In genomic region chr9:62843706-62844290, GRCh38 we compare ENCODE assay signal across 7 cellular contexts.
DNase-seq lines count a peak whose midpoint lies in the region; ATAC-seq and TF ChIP-seq lines count a peak whose summit lies in the region.
"Not testable (repeated sequence)": the region's sequence is repeated elsewhere in the genome, so short reads cannot be mapped to it uniquely, and the experiment has no call there.

No MANE protein-coding gene starts in this region.

- H3K4me3 Mint-ChIP-seq in GM23338; stimulated activated memory B cell treated with anti-CD40 and anti-IgM and Interleukin-4, amounts not matched to agents 10 μg/mL and 1 μg/mL and 100 μg/mL, for 72 hours: not testable (repeated sequence)

- H3K36me3 Mint-ChIP-seq in GM23338 (ENCODE audit: low read depth) = not testable (repeated sequence)
- peaks cover 11% of the 10 kb centered on the region for H3K36me3 Mint-ChIP-seq in stimulated activated memory B cell treated with anti-CD40 and anti-IgM and Interleukin-4, amounts not matched to agents 10 μg/mL and 1 μg/mL and 100 μg/mL, for 72 hours

- DNase-seq in GM23338 (ENCODE audit: low spot score); left ventricle myocardium superior; psoas muscle: not testable (repeated sequence)
- peak; percentile 29 for DNase-seq in Right ventricle myocardium superior
- DNase-seq in mucosa of descending colon = peak in 1 of 3 donors; percentile 37

- H3K27me3 ChIP-seq in GM23338 (ENCODE audit: insufficient read depth) = peaks cover 83% of the 10 kb centered on the region
- peaks cover 0 to 14% (median 2%) of the 10 kb centered on the region in 3 donors for H3K27me3 ChIP-seq in psoas muscle (ENCODE audit: insufficient read depth in 3 of 3, low read length in 2 of 3)

- not testable (repeated sequence) for H3K79me2 ChIP-seq in GM23338 (replicated peaks; ENCODE audit: insufficient read depth)

- peaks cover 10% of the 10 kb centered on the region for H4K20me1 ChIP-seq in GM23338 (replicated peaks; ENCODE audit: insufficient read depth)

- peak; percentile 24 for ATAC-seq in GM23338
- ATAC-seq in esophagus mucosa = peak; percentile 54
- not testable (repeated sequence) for ATAC-seq in Right ventricle myocardium superior (ENCODE audit: poor library complexity)
- peak; percentile 25 for ATAC-seq in left ventricle myocardium superior
- peak; percentile 37 for ATAC-seq in mucosa of descending colon
- ATAC-seq in psoas muscle = peak; percentile 20 to 37 (median 30)
- ATAC-seq in stimulated activated memory B cell treated with anti-CD40 and anti-IgM and Interleukin-4, amounts not matched to agents 10 μg/mL and 1 μg/mL and 100 μg/mL, for 72 hours = peak; percentile 20

- not testable (repeated sequence) for H3K9me2 ChIP-seq in GM23338 (ENCODE audit: insufficient read depth)

- H3K9me3 ChIP-seq in mucosa of descending colon, psoas muscle: not testable (repeated sequence)

- WGBS in psoas muscle, 3 donors = 59 to 64% (median 59%) methylated on average over 8 to 13 of the region's 15 CpGs

- H2AFZ ChIP-seq in GM23338 = not testable (repeated sequence)

- intact Hi-C loops in Right ventricle myocardium superior (cut with DNase I); left ventricle myocardium superior (cut with micrococcal nuclease); mucosa of descending colon (cut with DNase I, micrococcal nuclease); psoas muscle (cut with DNase I): not testable (repeated sequence)

- H3K27me3 Mint-ChIP-seq in GM23338 (ENCODE audit: insufficient read depth, low read depth, poor library complexity) = peaks cover 51% of the 10 kb centered on the region
- peaks cover 10% of the 10 kb centered on the region for H3K27me3 Mint-ChIP-seq in stimulated activated memory B cell treated with anti-CD40 and anti-IgM and Interleukin-4, amounts not matched to agents 10 μg/mL and 1 μg/mL and 100 μg/mL, for 72 hours

- H3K4me2 ChIP-seq in GM23338 = not testable (repeated sequence)

- not testable (repeated sequence) for H3K36me3 ChIP-seq in GM23338 (ENCODE audit: insufficient read depth); mucosa of descending colon (ENCODE audit: low read depth); psoas muscle (ENCODE audit: insufficient read depth in 1 of 2, low read depth in 1 of 2)

- H3K27ac ChIP-seq in GM23338 (ENCODE audit: low read depth); psoas muscle: not testable (repeated sequence)

- not testable (repeated sequence) for H3K4me1 Mint-ChIP-seq in GM23338; stimulated activated memory B cell treated with anti-CD40 and anti-IgM and Interleukin-4, amounts not matched to agents 10 μg/mL and 1 μg/mL and 100 μg/mL, for 72 hours

- not testable (repeated sequence) for TF ChIP-seq CTCF in GM23338 (conservative IDR thresholded peaks at IDR 0.05; ENCODE audit: low read depth in 2 of 2); mucosa of descending colon (IDR thresholded peaks at IDR 0.05); psoas muscle (IDR thresholded peaks at IDR 0.05)

- H3K4me3 ChIP-seq in GM23338, mucosa of descending colon, psoas muscle: not testable (repeated sequence)

- not testable (repeated sequence) for H3K27ac Mint-ChIP-seq in GM23338; stimulated activated memory B cell treated with anti-CD40 and anti-IgM and Interleukin-4, amounts not matched to agents 10 μg/mL and 1 μg/mL and 100 μg/mL, for 72 hours

- not testable (repeated sequence) for H3K9me3 Mint-ChIP-seq in GM23338; stimulated activated memory B cell treated with anti-CD40 and anti-IgM and Interleukin-4, amounts not matched to agents 10 μg/mL and 1 μg/mL and 100 μg/mL, for 72 hours

- H3F3A ChIP-seq in GM23338 (replicated peaks; ENCODE audit: low read depth) = not testable (repeated sequence)

- not testable (repeated sequence) for H3K4me1 ChIP-seq in GM23338 (ENCODE audit: insufficient read depth); mucosa of descending colon (ENCODE audit: low read depth); psoas muscle
